ENCODE assay signal across 1 cellular context in genomic region chr3:185473290-185473815, GRCh38.
TF ChIP-seq lines count a peak whose summit lies in the region.

No MANE protein-coding gene starts in this region.

TF ChIP-seq in IMR-90, 13 proteins besides CTCF, POLR2A, EP300 and RAD21:
- no peak for TF ChIP-seq USF2 (IDR thresholded peaks at IDR 0.05; ENCODE audit: low read depth, low read length)
- no peak for TF ChIP-seq BHLHE40 (IDR thresholded peaks at IDR 0.05; ENCODE audit: low read depth, low read length)
